1 cellular context compared by ENCODE assay signal in genomic region chrX:38817004-38817703, GRCh38.
TF ChIP-seq lines count a peak whose summit lies in the region.

No MANE protein-coding gene starts in this region.

TF ChIP-seq in K562, 482 proteins besides CTCF, POLR2A, EP300 and RAD21 (continued from another document and continues in another):
- TF ChIP-seq ZNF318 (IDR thresholded peaks at IDR 0.05; ENCODE audit: borderline replicate concordance in 1 of 2, low read depth in 1 of 2), result no peak
- no peak for TF ChIP-seq ZBTB1 (CRISPR knock-in tag; IDR thresholded peaks at IDR 0.05; ENCODE audit: borderline replicate concordance, low read depth)
- TF ChIP-seq PHF20 (IDR thresholded peaks at IDR 0.05; ENCODE audit: partially characterized antibody), result no peak
- TF ChIP-seq ETV6 (IDR thresholded peaks at IDR 0.05; ENCODE audit: borderline replicate concordance in 1 of 2, low read depth in 2 of 2, low read length in 1 of 2), result no peak
- no peak for TF ChIP-seq ETV6 (CRISPR knock-in tag; IDR thresholded peaks at IDR 0.05; ENCODE audit: borderline replicate concordance)
- no peak for TF ChIP-seq CHD7 (IDR thresholded peaks at IDR 0.05; ENCODE audit: low read depth, low read length)
- no peak for TF ChIP-seq ZNF449 (CRISPR knock-in tag; IDR thresholded peaks at IDR 0.05)
- TF ChIP-seq TEAD4 (IDR thresholded peaks at IDR 0.05; ENCODE audit: low read length), result no peak
- no peak for TF ChIP-seq TEAD4 (CRISPR knock-in tag; IDR thresholded peaks at IDR 0.05; ENCODE audit: borderline replicate concordance)
- TF ChIP-seq EP400 (IDR thresholded peaks at IDR 0.05), result peak; percentile 22; the same call in 1 of the 2 replicates
- TF ChIP-seq SRSF3 (IDR thresholded peaks at IDR 0.05; ENCODE audit: insufficient read depth, low read length), result no peak
- TF ChIP-seq ZBTB5 (IDR thresholded peaks at IDR 0.05), result no peak
- no peak for TF ChIP-seq ZNF184 (CRISPR knock-in tag; IDR thresholded peaks at IDR 0.05)
- peak; percentile 93 for TF ChIP-seq FOXK2 (conservative IDR thresholded peaks at IDR 0.05 in 1 of 2, IDR thresholded peaks at IDR 0.05 in 1 of 2; ENCODE audit: low read depth in 2 of 2)
- peak; percentile 25; the same call in 1 of the 2 replicates for TF ChIP-seq SOX6 (IDR thresholded peaks at IDR 0.05)
- TF ChIP-seq GABPB1 (CRISPR knock-in tag; IDR thresholded peaks at IDR 0.05), result peak; percentile 51; the same call in 1 of the 2 replicates
- TF ChIP-seq TAF9B (IDR thresholded peaks at IDR 0.05; ENCODE audit: partially characterized antibody), result no peak
- no peak for TF ChIP-seq MNT (conservative IDR thresholded peaks at IDR 0.05)
- TF ChIP-seq E2F6 (IDR thresholded peaks at IDR 0.05; ENCODE audit: borderline replicate concordance in 1 of 2, extremely low read depth in 1 of 2, insufficient read depth in 1 of 2, insufficient read length in 1 of 2, low read depth in 1 of 2, low read length in 1 of 2, poor library complexity in 1 of 2, severe bottlenecking in 1 of 2), result peak in 1 of 2 experiments; percentile 30
- 0 out of 4 replicates have a peak, but pooled peaks of 1 of the 2 experiments have one; percentile 12 for TF ChIP-seq HDAC1 (IDR thresholded peaks at IDR 0.05)
- no peak for TF ChIP-seq ATF1 (CRISPR knock-in tag; IDR thresholded peaks at IDR 0.05)
- TF ChIP-seq ATF1 (tag; IDR thresholded peaks at IDR 0.05), result no peak
- no peak for TF ChIP-seq ZNF224 (CRISPR knock-in tag; IDR thresholded peaks at IDR 0.05)
- TF ChIP-seq ZNF785 (CRISPR knock-in tag; IDR thresholded peaks at IDR 0.05), result no peak
- TF ChIP-seq ZNF644 (tag; IDR thresholded peaks at IDR 0.05; ENCODE audit: low read depth), result peak; percentile 71; the same call in 1 of the 2 replicates
- peak; percentile 68 for TF ChIP-seq LEF1 (IDR thresholded peaks at IDR 0.05)
- TF ChIP-seq ZNF436 (CRISPR knock-in tag; IDR thresholded peaks at IDR 0.05), result no peak
